Comparison of ENCODE assay signal across 8 cellular contexts in the genomic region with DNA sequence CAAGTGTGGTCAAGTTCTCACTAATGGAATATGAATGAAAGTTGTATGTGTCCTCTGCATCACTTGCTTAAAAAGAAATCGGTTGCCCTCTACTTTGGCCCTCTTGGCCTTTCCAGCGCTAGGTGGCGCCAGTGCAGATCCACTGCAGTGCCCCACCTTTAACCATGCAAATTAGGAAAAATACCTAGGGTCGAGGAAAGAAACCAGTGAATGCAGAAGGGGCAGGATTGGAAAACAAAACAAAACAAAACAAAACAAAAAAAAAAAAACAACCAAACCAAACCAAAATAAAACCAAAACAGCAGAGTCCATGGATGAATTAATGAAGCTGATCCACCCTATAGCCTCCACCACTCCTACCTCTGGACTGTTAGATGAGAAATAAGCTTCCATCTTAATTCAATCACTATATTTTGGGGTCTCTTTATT. TPM values are rescaled to one million over a fixed set of nuclear protein-coding genes. Genes with fewer than 3 reads are reported as not detected.
DNase-seq lines count a peak whose midpoint lies in the region; ATAC-seq and TF ChIP-seq lines count a peak whose summit lies in the region.

No MANE protein-coding gene starts in this region.

- no peak overlapping the region; a peak in 1 of 4 replicates for H3K4me3 ChIP-seq in SK-N-SH (ENCODE audit: low read depth in 2 of 2, low read length in 1 of 2)
- H3K4me3 ChIP-seq in dorsolateral prefrontal cortex: no peak overlapping the region

- H3K4me1 ChIP-seq in SK-N-SH (ENCODE audit: control insufficient read depth in 1 of 2, insufficient read depth in 2 of 2, low read depth in 1 of 2, low read length in 1 of 2): peaks cover 3 to 5% of the 10 kb centered on the region in 2 experiments; a peak in 2 of 4 replicates

- peak; percentile 98 for TF ChIP-seq CTCF in SK-N-SH (IDR thresholded peaks at IDR 0.05)
- TF ChIP-seq CTCF in dorsolateral prefrontal cortex (IDR thresholded peaks at IDR 0.05 in 54 of 56, conservative IDR thresholded peaks at IDR 0.05 in 2 of 56; ENCODE audit: low read depth in 1 of 56, partially characterized antibody in 56 of 56): peak; percentile 57 to 86 (median 77)

- no peak overlapping the region for H3K4me2 ChIP-seq in SK-N-SH

- no peaks in the 10 kb centered on the region for H3K36me3 ChIP-seq in SK-N-SH (replicated peaks in 1 of 2; ENCODE audit: control insufficient read depth in 1 of 2, insufficient read depth in 2 of 2, low read length in 1 of 2)

- ATAC-seq in SK-N-SH treated with all-trans-retinoic acid at 6 μM for 48 hours (no peak), GM21529 (IDR thresholded peaks at IDR 0.05; ENCODE audit: unreplicated experiment) (no peak)

- no peak for TF ChIP-seq EP300 in SK-N-SH (IDR thresholded peaks at IDR 0.05; ENCODE audit: borderline replicate concordance in 1 of 2, low read depth in 1 of 2, low read length in 1 of 2)

- under 1% methylated on average over 4 of the region's 4 CpGs for WGBS in SK-N-SH (ENCODE audit: low lambda C conversion rate)

- H3K9ac ChIP-seq in SK-N-SH: no peak overlapping the region

- H3K27me3 ChIP-seq in SK-N-SH (ENCODE audit: insufficient read depth) (no peaks in the 10 kb centered on the region), dorsolateral prefrontal cortex (no peaks in the 10 kb centered on the region)

- H3K79me2 ChIP-seq in SK-N-SH (ENCODE audit: insufficient read depth): peaks cover 14% of the 10 kb centered on the region

- CTCF ChIA-PET in SK-N-SH (lab: Yijun Ruan, JAX): interaction anchor here (0.6 to 12.1 kb wide), 34 partner anchors 10 to 1381 kb away, joined by 3 to 204 read pairs (median 4); partner anchors contain the start of genes ATL1, DNAAF2 and NEMF

- H4K20me1 ChIP-seq in SK-N-SH (ENCODE audit: insufficient read depth): no peaks in the 10 kb centered on the region

- peak; percentile 54 for DNase-seq in SK-N-SH
- DNase-seq in NCI-H226: peak; percentile 48
- peak; percentile 83 for DNase-seq in activated CD4-positive, alpha-beta T cell treated with anti-CD3 and anti-CD28 coated beads, Interleukin-2, amount 50 U/mL, for 1 hour
- peak; percentile 50 to 72 (median 66) for DNase-seq in dorsolateral prefrontal cortex
- peak; percentile 49 for DNase-seq in midbrain (lab: John Stamatoyannopoulos, UW)
- DNase-seq in stimulated activated CD8-positive, alpha-beta memory T cell treated with anti-CD3 and anti-CD28 coated beads, Interleukin-4, amount 100 ng/mL, for 4 hours (ENCODE audit: low read depth in 2 of 2, low spot score in 1 of 2): peak; percentile 57 to 72

- peaks cover 51% of the 10 kb centered on the region for H3F3A ChIP-seq in SK-N-SH (replicated peaks; ENCODE audit: insufficient read depth)

- H3K9me3 ChIP-seq in SK-N-SH: no peaks in the 10 kb centered on the region

- POLR2A ChIA-PET in SK-N-SH (lab: Yijun Ruan, JAX): no interaction called here

- H3K27ac ChIP-seq in SK-N-SH (ENCODE audit: low read depth in 2 of 2, low read length in 1 of 2) (no peak overlapping the region), dorsolateral prefrontal cortex (peak overlapping the region in 28 of 59 donors; percentile 15 to 100 (median 54))

- H2AFZ ChIP-seq in SK-N-SH (ENCODE audit: low read depth): no peak overlapping the region

- intact Hi-C loops in dorsolateral prefrontal cortex (cut with DNase I): loop anchor here (5.0 to 10.0 kb wide), 4 partner anchors 171 to 667 kb away; partner anchors contain the start of genes DMAC2L (in 1 of the 2), KLHDC1 (in 1 of the 2), L2HGDH (in 1 of the 2) and MAP4K5 (in 1 of the 2)

- peak; percentile 74 for TF ChIP-seq RAD21 in SK-N-SH (IDR thresholded peaks at IDR 0.05; ENCODE audit: low read length)

- no peaks in the 10 kb centered on the region for H3K9me2 ChIP-seq in SK-N-SH

TF ChIP-seq in SK-N-SH, 30 proteins besides CTCF, POLR2A, EP300 and RAD21:
- TF ChIP-seq EZH2phosphoT487 (IDR thresholded peaks at IDR 0.05; ENCODE audit: borderline replicate concordance, low read depth) (no peak), SMC3 (IDR thresholded peaks at IDR 0.05; ENCODE audit: low read depth, low read length) (peak; percentile 83), IRF3 (IDR thresholded peaks at IDR 0.05; ENCODE audit: low read depth, low read length) (no peak)

TF ChIP-seq in SK-N-SH treated with all-trans-retinoic acid at 6 μM for 48 hours, 23 proteins besides CTCF, POLR2A, EP300 and RAD21:
- TF ChIP-seq GLIS3 (CRISPR knock-in tag; IDR thresholded peaks at IDR 0.05) (no peak), PPARA (CRISPR knock-in tag; IDR thresholded peaks at IDR 0.05; ENCODE audit: borderline replicate concordance) (no peak), ESRRG (CRISPR knock-in tag; IDR thresholded peaks at IDR 0.05) (no peak), CREB5 (CRISPR knock-in tag; IDR thresholded peaks at IDR 0.05; ENCODE audit: low read depth) (no peak), SNAI2 (CRISPR knock-in tag; IDR thresholded peaks at IDR 0.05) (no peak), ZFP30 (CRISPR knock-in tag; IDR thresholded peaks at IDR 0.05) (no peak)
TF ChIP-seq in SK-N-SH treated with all-trans-retinoic acid at 6 μM for 48 hours: peak in this region for 0.

RNA-seq across cellular contexts. Expression of gene NEMF, which starts 12.9 kb away (rescaled TPM):
- 14.0 and 15.4 TPM in 2 replicates for polyA plus RNA-seq in SK-N-SH (2012; rRNA removed)
- polyA plus RNA-seq in SK-N-SH (2012; cell fraction: cytosol; rRNA removed): 15.7 and 24.6 TPM in 2 replicates
- polyA plus RNA-seq in SK-N-SH (2012; cell fraction: nucleus; rRNA removed): 24.4 and 43.8 TPM in 2 replicates
- total RNA-seq in dorsolateral prefrontal cortex: 100 to 1,000 TPM in 116 of 120 experiments, 10 to 100 TPM in 4; 91.8 to 161 (median 124) TPM

RNA-seq across cellular contexts. Expression of gene ARF6, which starts 27.4 kb away (rescaled TPM):
- polyA plus RNA-seq in SK-N-SH (2012; rRNA removed): 32.2 and 45.2 TPM in 2 replicates
- 39.8 and 44.0 TPM in 2 replicates for polyA plus RNA-seq in SK-N-SH (2012; cell fraction: cytosol; rRNA removed)
- polyA plus RNA-seq in SK-N-SH (2012; cell fraction: nucleus; rRNA removed): 21.8 and 24.4 TPM in 2 replicates
- 10 to 100 TPM; 16.6 to 28.7 (median 22.5) TPM for total RNA-seq in dorsolateral prefrontal cortex
